ENCODE assay signal across 31 cellular contexts in the genomic region with DNA sequence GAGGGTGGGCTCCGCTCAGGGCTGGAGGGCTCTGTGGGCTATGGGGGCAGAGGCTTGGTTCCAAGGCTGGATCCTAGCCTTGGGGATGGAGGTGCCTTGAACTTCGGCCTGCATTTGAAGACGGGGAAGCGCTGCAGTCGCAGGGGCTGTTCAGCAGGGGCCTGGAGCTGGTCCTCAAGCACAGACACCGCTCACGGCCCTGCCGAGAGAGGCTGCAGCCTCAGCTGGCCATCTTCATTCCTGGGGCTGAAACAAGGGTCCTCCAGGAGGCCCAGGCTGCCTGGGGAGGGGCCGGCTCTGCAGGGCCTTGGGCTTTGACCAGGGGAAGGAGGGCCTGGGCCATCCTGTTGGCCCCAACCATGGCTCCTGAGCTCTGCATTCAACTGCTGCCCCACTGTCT.
"Had no signal": no experiment of that assay in that cellular context is flagged by ENCODE, and none has a peak within 500 bp of the region (broad histone marks: within the 10 kb centered on the region; RNA-seq: fewer than 3 reads in every experiment).

No MANE protein-coding gene starts in this region.

- ATAC-seq: left cardiac atrium; left lobe of liver; lower lobe of right lung; natural killer cell; pancreas; right cardiac atrium; sciatic nerve; stimulated activated naive B cell treated with anti-CD40 and anti-IgM and Interleukin-4, amounts not matched to agents 10 μg/mL and 1 μg/mL and 100 μg/mL, for 72 hours; stimulated activated naive CD8-positive, alpha-beta T cell treated with anti-CD3 and anti-CD28 coated beads, Interleukin-15, Interleukin-2, amounts not matched to agents 100 U/mL and 50 U/mL, for 24 hours had no signal

- FAIRE-seq: pancreas had no signal

- H3K4me3 ChIP-seq: hepatocyte, lower lobe of right lung, neural progenitor cell, pancreas, prostate gland, skin epidermis, stomach, testis, thyroid gland, transverse colon, upper lobe of left lung, vagina had no signal

- DNase-seq: islet precursor cell; kidney glomerular epithelial cell; left cardiac atrium; lower lobe of right lung; mammary epithelial cell; mesenchymal stem cell; naive B cell; natural killer cell; nephron progenitor cell; posterior cingulate gyrus; retina; stimulated activated CD4-positive, alpha-beta T cell treated with anti-CD3 and anti-CD28 coated beads, Interleukin-12 subunit alpha, Interleukin-12 subunit beta, amount 100 ng/mL, for 4 hours; stimulated activated CD4-positive, alpha-beta T cell treated with anti-CD3 and anti-CD28 coated beads, Interleukin-15, amount 100 ng/mL, for 24 hours; stimulated activated CD4-positive, alpha-beta T cell treated with anti-CD3 and anti-CD28 coated beads, Interleukin-2, amount 100 ng/mL, for 24 hours; stimulated activated CD4-positive, alpha-beta T cell treated with anti-CD3 and anti-CD28 coated beads, Interleukin-4, amount 100 ng/mL, for 1 hour; stimulated activated naive B cell treated with anti-CD40 and anti-IgM and Interleukin-4, amounts not matched to agents 10 μg/mL and 1 μg/mL and 100 μg/mL, for 72 hours; stimulated activated naive CD8-positive, alpha-beta T cell treated with anti-CD3 and anti-CD28 coated beads, Interleukin-15, Interleukin-2, amounts not matched to agents 100 U/mL and 50 U/mL, for 24 hours; stomach; testis; thyroid gland; transverse colon; upper lobe of left lung had no signal

- H3K27me3 ChIP-seq: hepatocyte, neural progenitor cell, pancreas, stomach, testis, thyroid gland, transverse colon, upper lobe of left lung, vagina had no signal

- H2AFZ ChIP-seq: hepatocyte, neural progenitor cell had no signal

- H3K36me3 ChIP-seq: lower lobe of right lung, neural progenitor cell, pancreas, prostate gland, stomach, thyroid gland, transverse colon, upper lobe of left lung, vagina had no signal

- H3K27ac ChIP-seq: hepatocyte, lower lobe of right lung, neural progenitor cell, pancreas, prostate gland, skin epidermis, stomach, testis, thyroid gland, transverse colon, upper lobe of left lung, vagina had no signal

- H3K4me1 ChIP-seq: neural progenitor cell, prostate gland had no signal

- H3K9me3 ChIP-seq: lower lobe of right lung, pancreas, prostate gland, testis, thyroid gland, transverse colon, upper lobe of left lung, vagina had no signal

- H3K9ac ChIP-seq: neural progenitor cell had no signal

- H3K4me2 ChIP-seq: hepatocyte, neural progenitor cell had no signal
